In genomic region chr19:39407644-39408391, GRCh38 we compare ENCODE assay signal across 8 cellular contexts. TPM values are rescaled to one million over a fixed set of nuclear protein-coding genes. Genes with fewer than 3 reads are reported as not detected.
DNase-seq lines count a peak whose midpoint lies in the region; ATAC-seq and TF ChIP-seq lines count a peak whose summit lies in the region.

No MANE protein-coding gene starts in this region.

- H3K27ac ChIP-seq in Peyer's patch (peak overlapping the region; percentile 98 to 100 (median 100)), ascending aorta (peak overlapping the region; percentile 100)

- DNase-seq in EH (ENCODE audit: low read depth) = peak; percentile 24
- DNase-seq in Peyer's patch = peak; percentile 83 to 93 (median 85)
- DNase-seq in ascending aorta (ENCODE audit: low spot score in 2 of 2) = peak in 1 of 2 donors; percentile 75
- DNase-seq in stimulated activated CD4-positive, alpha-beta T cell treated with anti-CD3 and anti-CD28 coated beads, Interleukin-2, amount 100 ng/mL, for 24 hours = peak; percentile 59 to 68
- no peak for DNase-seq in NCI-H1417 (lab: John Stamatoyannopoulos, UW)
- no peak for DNase-seq in G401 (ENCODE audit: low spot score)

- in situ Hi-C loops in G401 (cut with HindIII; ENCODE audit: low sequenced_read_pairs) = no loop called here

- peak; percentile 47 for TF ChIP-seq POLR2A in Peyer's patch (IDR thresholded peaks at IDR 0.05)

- H3K27me3 ChIP-seq in Peyer's patch = no peaks in the 10 kb centered on the region
- H3K27me3 ChIP-seq in ascending aorta = no peaks in the 10 kb centered on the region
- no peaks in the 10 kb centered on the region for H3K27me3 ChIP-seq in iPS-15b (ENCODE audit: control insufficient read depth, insufficient read depth, low read length)

- peak overlapping the region; percentile 65 for H3K9ac ChIP-seq in iPS-15b (ENCODE audit: low read depth, low read length)

- intact Hi-C loops in ascending aorta (cut with DNase I) = loop anchor here (10.0 kb wide), 2 partner anchors 753 to 1307 kb away; partner anchors contain the start of genes COQ8B and ITPKC

- H3K4me1 ChIP-seq in Peyer's patch (peaks cover 0 to 40% (median 30%) of the 10 kb centered on the region in 4 donors), ascending aorta (peaks cover 4 to 24% of the 10 kb centered on the region in 2 donors), iPS-15b (ENCODE audit: control insufficient read depth, insufficient read depth, low read length) (peaks cover 19% of the 10 kb centered on the region)

- H3K9me3 ChIP-seq in Peyer's patch = no peaks in the 10 kb centered on the region
- H3K9me3 ChIP-seq in ascending aorta = no peaks in the 10 kb centered on the region
- H3K9me3 ChIP-seq in iPS-15b (ENCODE audit: control insufficient read depth, insufficient read depth, low read length) = no peaks in the 10 kb centered on the region

- TF ChIP-seq CTCF in Peyer's patch (IDR thresholded peaks at IDR 0.05) = no peak
- TF ChIP-seq CTCF in ascending aorta (IDR thresholded peaks at IDR 0.05) = no peak

- H3K36me3 ChIP-seq in Peyer's patch (peaks cover 0 to 20% (median 4%) of the 10 kb centered on the region in 3 donors), ascending aorta (peaks cover 18 to 28% of the 10 kb centered on the region in 2 donors), iPS-15b (ENCODE audit: control insufficient read depth, insufficient read depth, low read length) (peaks cover 10% of the 10 kb centered on the region)

- peak overlapping the region; percentile 78 to 96 (median 92) for H3K4me3 ChIP-seq in Peyer's patch
- peak overlapping the region; percentile 97 to 98 for H3K4me3 ChIP-seq in ascending aorta
- peak overlapping the region; percentile 95 for H3K4me3 ChIP-seq in iPS-15b (ENCODE audit: low read depth, low read length)

- ATAC-seq in GM19452 (IDR thresholded peaks at IDR 0.05; ENCODE audit: unreplicated experiment) = no peak

RNA-seq across cellular contexts. Expression of gene ZFP36, which starts 1.2 kb away (rescaled TPM):
- 100 to 1,000 TPM; 183 to 682 (median 309) TPM for total RNA-seq in Peyer's patch
- 1,166 TPM for total RNA-seq in ascending aorta
- 1.1 and 1.9 TPM in 2 replicates for total RNA-seq in G401 (2014; rRNA removed; shearing (Covaris generic))

RNA-seq across cellular contexts. Expression of gene PLEKHG2, which starts 4.7 kb away (rescaled TPM):
- total RNA-seq in Peyer's patch = 10 to 100 TPM in 3 of 4 donors, 1 to 10 TPM in 1; 7.7 to 42.1 (median 16.1) TPM
- 52.9 TPM for total RNA-seq in ascending aorta
- 18.3 and 21.3 TPM in 2 replicates for total RNA-seq in G401 (2014; rRNA removed; shearing (Covaris generic))

RNA-seq across cellular contexts. Expression of gene MED29, which starts 16.6 kb away (rescaled TPM):
- total RNA-seq in Peyer's patch (10 to 100 TPM; 25.4 to 52.8 (median 41.0) TPM), ascending aorta (60.8 TPM)
- total RNA-seq in G401 (2014; rRNA removed; shearing (Covaris generic)) = 35.9 and 71.8 TPM in 2 replicates

RNA-seq across cellular contexts. Expression of gene PAF1, which starts 16.9 kb away (rescaled TPM):
- total RNA-seq in Peyer's patch = 10 to 100 TPM; 22.2 to 47.3 (median 37.7) TPM
- 12.7 TPM for total RNA-seq in ascending aorta
- total RNA-seq in G401 (2014; rRNA removed; shearing (Covaris generic)) = 54.0 and 61.7 TPM in 2 replicates

RNA-seq across cellular contexts. Expression of gene RPS16, which starts 27.9 kb away (rescaled TPM):
- total RNA-seq in Peyer's patch (1,000 to 10,000 TPM in 1 of 4 donors, 100 to 1,000 TPM in 3; 443 to 1,406 (median 686) TPM), ascending aorta (1,453 TPM)
- 167 and 180 TPM in 2 replicates for total RNA-seq in G401 (2014; rRNA removed; shearing (Covaris generic))

Comparison
In these comparisons a context has a peak if more than half of its experiments do, and no peak if none do; other contexts are left out.
1. DNase-seq: peak in EH (single experiment), Peyer's patch (3 of 3) and stimulated activated CD4-positive, alpha-beta T cell treated with anti-CD3 and anti-CD28 coated beads, Interleukin-2, amount 100 ng/mL, for 24 hours (2 of 2); none in NCI-H1417 (0 of 3) and G401 (single experiment).
2. RNA of gene ZFP36, which starts 1.2 kb away (total RNA-seq): 1,166 TPM in ascending aorta (single experiment) and 183 to 682 TPM in Peyer's patch; 1.1 to 1.9 TPM in G401; every median in the first group is over 10 times any median in the second.
3. Peak in every context shown above with its lines, with median percentiles within 50 percentile points of each other: H3K4me3 ChIP-seq.